ENCODE assay signal across 8 cellular contexts in the genomic region with DNA sequence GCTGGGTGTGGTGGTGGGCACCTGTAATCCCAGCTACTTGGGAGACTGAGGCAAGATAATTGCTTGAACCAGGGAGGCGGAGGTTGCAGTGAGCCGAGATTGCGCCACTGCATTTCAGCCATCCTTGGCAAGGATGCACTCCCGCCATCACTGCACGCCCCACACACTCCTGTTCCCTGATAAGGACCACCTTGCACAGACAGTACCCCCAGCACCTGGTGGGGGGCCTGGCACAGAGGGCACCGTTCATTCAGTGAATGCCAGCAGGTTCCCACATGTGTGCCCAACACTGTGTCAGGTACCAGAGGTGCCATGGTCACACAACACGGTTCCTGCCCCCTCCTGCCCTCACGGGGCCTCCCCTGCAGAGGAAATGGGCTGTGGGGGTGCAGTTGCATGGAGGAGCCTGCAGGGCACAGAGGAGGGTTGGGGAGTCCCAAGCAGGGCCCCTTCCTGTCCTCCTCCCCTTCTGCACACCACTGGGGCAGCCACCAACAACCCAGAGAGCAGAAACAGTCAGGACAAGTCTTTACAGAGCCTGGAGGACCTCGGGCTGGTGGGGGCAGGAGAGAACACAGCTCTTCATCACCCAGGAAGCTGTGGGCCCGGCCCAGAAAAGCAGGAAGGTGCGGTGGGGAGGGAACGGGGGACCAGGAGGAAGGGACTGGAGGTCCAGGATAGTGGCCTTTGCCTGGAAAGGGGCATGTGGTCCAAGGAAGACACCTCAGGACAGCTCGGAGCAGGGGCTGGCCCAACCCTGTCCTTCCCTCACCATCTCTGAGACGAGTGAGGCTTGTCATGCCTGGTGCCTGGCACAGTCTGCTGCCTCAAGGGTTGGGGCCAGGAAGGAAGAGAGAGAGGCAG. TPM values are rescaled to one million over a fixed set of nuclear protein-coding genes. Genes with fewer than 3 reads are reported as not detected.
DNase-seq lines count a peak whose midpoint lies in the region; ATAC-seq and TF ChIP-seq lines count a peak whose summit lies in the region.

No MANE protein-coding gene starts in this region.

- H3K27me3 ChIP-seq in ovary (no peaks in the 10 kb centered on the region), BE2C (no peaks in the 10 kb centered on the region), hepatocyte (no peaks in the 10 kb centered on the region), tibial nerve (no peaks in the 10 kb centered on the region)

- peak; percentile 89 for ATAC-seq in GM18868 (IDR thresholded peaks at IDR 0.05; ENCODE audit: unreplicated experiment)
- peak; percentile 55 for ATAC-seq in HG03064 (IDR thresholded peaks at IDR 0.05; ENCODE audit: low read depth, unreplicated experiment)

- TF ChIP-seq CTCF in ovary (IDR thresholded peaks at IDR 0.05) (no peak), BE2C (IDR thresholded peaks at IDR 0.05; ENCODE audit: low read depth, low read length) (no peak), hepatocyte (IDR thresholded peaks at IDR 0.05; ENCODE audit: poor library complexity) (no peak), tibial nerve (IDR thresholded peaks at IDR 0.05) (peak in 1 of 5 experiments; percentile 10)

- WGBS in ovary, 3 donors = 79 to 87% (median 86%) methylated on average over 14 of the region's 14 CpGs
- 88% methylated on average over 14 of the region's 14 CpGs for WGBS in hepatocyte (ENCODE audit: low lambda C conversion rate, missing lambda C conversion rate)
- WGBS in tibial nerve, 2 donors = 80 to 81% methylated on average over 14 of the region's 14 CpGs

- intact Hi-C loops in ovary (cut with DNase I) = no loop called here
- intact Hi-C loops in head of caudate nucleus (cut with DNase I) = no loop called here

- H2AFZ ChIP-seq in hepatocyte = no peak overlapping the region

- no peaks in the 10 kb centered on the region for H4K20me1 ChIP-seq in hepatocyte (ENCODE audit: insufficient read depth, poor library complexity, severe bottlenecking)

- no peaks in the 10 kb centered on the region for H3K79me2 ChIP-seq in hepatocyte

- TF ChIP-seq POLR2A in ovary (IDR thresholded peaks at IDR 0.05) (no peak), tibial nerve (IDR thresholded peaks at IDR 0.05) (no peak)

- H3K36me3 ChIP-seq in ovary (no peaks in the 10 kb centered on the region), BE2C (no peaks in the 10 kb centered on the region), hepatocyte (replicated peaks; ENCODE audit: insufficient read depth, low read depth) (no peaks in the 10 kb centered on the region), tibial nerve (no peaks in the 10 kb centered on the region)

- DNase-seq in activated T-cell treated with anti-CD3 and anti-CD28 coated beads for 24 hours (ENCODE audit: low read depth) (peak; percentile 40), ovary (peak in 3 of 5 donors; percentile 14 to 27 (median 17)), BE2C (no peak), hepatocyte (ENCODE audit: low spot score) (no peak), head of caudate nucleus (no peak), tibial nerve (ENCODE audit: low spot score in 2 of 2) (no peak)

- H3K9me3 ChIP-seq in ovary = no peaks in the 10 kb centered on the region
- no peaks in the 10 kb centered on the region for H3K9me3 ChIP-seq in BE2C
- no peaks in the 10 kb centered on the region for H3K9me3 ChIP-seq in hepatocyte (ENCODE audit: low read depth)
- no peaks in the 10 kb centered on the region for H3K9me3 ChIP-seq in tibial nerve

- TF ChIP-seq EP300 in ovary (IDR thresholded peaks at IDR 0.05) (no peak), tibial nerve (IDR thresholded peaks at IDR 0.05) (no peak)

- peaks cover 7% of the 10 kb centered on the region for H3K4me1 ChIP-seq in ovary (ENCODE audit: insufficient read depth)
- no peaks in the 10 kb centered on the region; the same call in 1 of the 2 replicates for H3K4me1 ChIP-seq in BE2C
- peaks cover 20% of the 10 kb centered on the region for H3K4me1 ChIP-seq in hepatocyte (ENCODE audit: insufficient read depth)
- H3K4me1 ChIP-seq in tibial nerve = peaks cover 0 to 47% (median 22%) of the 10 kb centered on the region in 4 donors

- no peaks in the 10 kb centered on the region for H3K9me2 ChIP-seq in hepatocyte (replicated peaks; ENCODE audit: insufficient read depth)

- no peak overlapping the region for H3K4me2 ChIP-seq in hepatocyte

- H3K4me3 ChIP-seq in ovary (no peak overlapping the region), BE2C (ENCODE audit: low read depth, low read length) (no peak overlapping the region), hepatocyte (no peak overlapping the region), tibial nerve (no peak overlapping the region)

- H3K27ac ChIP-seq in ovary = no peak overlapping the region
- H3K27ac ChIP-seq in hepatocyte = no peak overlapping the region
- H3K27ac ChIP-seq in tibial nerve = no peak overlapping the region

RNA-seq across cellular contexts. Expression of a gene that starts 7.1 kb away (rescaled TPM):
- total RNA-seq in ovary (1 to 10 TPM in 2 of 7 donors, under 1 TPM in 3, not detected in 2; 0.43 to 2.3 (median 0.95) TPM), hepatocyte (not detected in 2 replicates), tibial nerve (1 to 10 TPM in 1 of 4 donors, under 1 TPM in 2, not detected in 1; 0.59 to 1.5 (median 0.87) TPM)
- polyA plus RNA-seq in ovary (under 1 TPM; 0.24 to 0.53 TPM), hepatocyte (0.24 and 0.64 TPM in 2 replicates)
- polyA plus RNA-seq in BE2C (2012; ENCODE audit: insufficient read depth, insufficient read length, low read depth) = not detected

RNA-seq across cellular contexts. Expression of a gene that starts 23.1 kb away (rescaled TPM):
- total RNA-seq in ovary = 10 to 100 TPM in 5 of 7 donors, 1 to 10 TPM in 2; 1.2 to 43.4 (median 19.4) TPM
- polyA plus RNA-seq in ovary = 1 to 10 TPM in 1 of 2 donors, under 1 TPM in 1; 0.77 to 3.1 TPM
- polyA plus RNA-seq in BE2C (2012; ENCODE audit: insufficient read depth, insufficient read length, low read depth) = 3.4 TPM
- total RNA-seq in hepatocyte = 10.6 and 15.5 TPM in 2 replicates
- polyA plus RNA-seq in hepatocyte = 12.4 and 19.1 TPM in 2 replicates
- total RNA-seq in tibial nerve = 100 to 1,000 TPM in 2 of 4 donors, 10 to 100 TPM in 2; 82.9 to 142 (median 115) TPM

Comparison
In these comparisons a context has a peak if more than half of its experiments do, and no peak if none do; other contexts are left out.
1. DNase-seq: peak in activated T-cell treated with anti-CD3 and anti-CD28 coated beads for 24 hours (single experiment) and ovary (3 of 5); none in BE2C (single experiment), hepatocyte (single experiment), head of caudate nucleus (0 of 42) and tibial nerve (0 of 2).